26 cellular contexts compared by ENCODE assay signal in genomic region chr2:160977376-160977775, GRCh38.
"Had no signal": no experiment of that assay in that cellular context is flagged by ENCODE, and none has a peak within 500 bp of the region (broad histone marks: within the 10 kb centered on the region; RNA-seq: fewer than 3 reads in every experiment).

No MANE protein-coding gene starts in this region.

- H3K36me3 ChIP-seq: cardiac muscle cell had no signal

- ATAC-seq: activated CD8-positive, alpha-beta T cell treated with anti-CD3 and anti-CD28 coated beads, Interleukin-2, amount 10 ng/mL, durations not matched to agents 7 days and 5 days; activated naive CD4-positive, alpha-beta T cell treated with anti-CD3 and anti-CD28 coated beads, Interleukin-2, amount 50 U/mL, for 72 hours; activated naive CD8-positive, alpha-beta T cell treated with anti-CD3 and anti-CD28 coated beads, Interleukin-2, amount 50 U/mL, for 24 hours; K562; Panc1; Right ventricle myocardium inferior; WTC11 had no signal

- H3K27ac ChIP-seq: cardiac muscle cell had no signal

- H3K27me3 ChIP-seq: cardiac muscle cell had no signal

- FAIRE-seq: astrocyte, K562 had no signal

- H3K4me3 ChIP-seq: cardiac muscle cell, K562 had no signal

- DNase-seq: activated CD4-positive, alpha-beta T cell treated with anti-CD3 and anti-CD28 coated beads for 48 hours; activated CD4-positive, alpha-beta T cell treated with anti-CD3 and anti-CD28 coated beads, Interleukin-2, amount 50 U/mL, for 4 hours; activated CD4-positive, CD25-positive, alpha-beta regulatory T cell treated with anti-CD3 and anti-CD28 coated beads, Interleukin-2, amount 50 U/mL, for 72 hours; activated CD8-positive, alpha-beta memory T cell treated with anti-CD3 and anti-CD28 coated beads, Interleukin-2, amount 50 U/mL, for 48 hours; activated CD8-positive, alpha-beta T cell treated with anti-CD3 and anti-CD28 coated beads, Interleukin-2, amount 10 ng/mL, durations not matched to agents 7 days and 5 days; activated naive CD4-positive, alpha-beta T cell; activated naive CD8-positive, alpha-beta T cell treated with anti-CD3 and anti-CD28 coated beads, Interleukin-2, amount 50 U/mL, for 24 hours; activated T-cell treated with anti-CD3 and anti-CD28 coated beads, Interleukin-2, amount 50 U/mL, for 1 hour; amygdala; Karpas-422; NCI-H1092; NCI-H1417; NCI-H1930; NCI-H2171 treated with DMSO at 0.1 percent for 48 hours; NCI-H226; NCI-H526; NCI-H82; OCI-M1; RPMI8226 had no signal
